ENCODE assay signal across 17 cellular contexts in the genomic region with DNA sequence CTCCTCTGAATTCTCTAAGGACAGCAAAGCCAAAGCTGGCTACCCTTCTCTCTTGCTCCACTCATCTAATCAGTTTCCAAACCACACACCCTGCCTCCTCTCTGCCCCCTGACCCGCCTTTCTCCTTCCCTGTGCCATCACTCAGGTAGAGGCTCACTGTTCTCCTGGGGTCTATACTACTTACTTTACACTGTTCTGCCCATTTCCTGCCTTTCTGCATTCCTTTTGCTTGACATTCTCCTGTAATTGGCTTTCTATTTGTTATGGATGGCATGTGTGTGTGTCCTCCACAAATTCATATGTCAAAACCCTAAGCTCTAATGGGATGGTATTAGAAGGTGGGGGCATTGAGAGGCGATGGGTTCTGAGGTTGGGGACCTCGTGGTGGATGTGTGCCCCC.
"Had no signal": no experiment of that assay in that cellular context is flagged by ENCODE, and none has a peak within 500 bp of the region (broad histone marks: within the 10 kb centered on the region; RNA-seq: fewer than 3 reads in every experiment).

No MANE protein-coding gene starts in this region.

- H3K27me3 ChIP-seq: thyroid gland, vagina had no signal

- H3K9me3 Mint-ChIP-seq: effector memory CD8-positive, alpha-beta T cell; stimulated activated effector memory CD8-positive, alpha-beta T cell treated with anti-CD3 and anti-CD28 coated beads, Interleukin-12 subunit alpha, Interleukin-12 subunit beta, amount 100 ng/mL, for 72 hours had no signal

- H3K4me1 ChIP-seq: thyroid gland had no signal

- ATAC-seq: effector memory CD8-positive, alpha-beta T cell; stimulated activated effector memory CD8-positive, alpha-beta T cell treated with anti-CD3 and anti-CD28 coated beads, Interleukin-12 subunit alpha, Interleukin-12 subunit beta, amount 100 ng/mL, for 72 hours; WTC11 had no signal

- DNase-seq: activated CD4-positive, alpha-beta T cell treated with anti-CD3 and anti-CD28 coated beads for 4 hours; activated CD8-positive, alpha-beta memory T cell treated with anti-CD3 and anti-CD28 coated beads for 24 hours; activated naive CD4-positive, alpha-beta T cell treated with Interleukin-2 at 50 U/mL for 16 hours; aorta; dermis blood vessel endothelial cell; effector memory CD8-positive, alpha-beta T cell; foreskin melanocyte; head of caudate nucleus; left colon; naive B cell; stimulated activated CD4-positive, alpha-beta T cell treated with anti-CD3 and anti-CD28 coated beads, Interleukin-12 subunit alpha, Interleukin-12 subunit beta, amount 100 ng/mL, for 4 hours; T-helper 2 cell; thyroid gland had no signal

- H3K27ac Mint-ChIP-seq: stimulated activated effector memory CD8-positive, alpha-beta T cell treated with anti-CD3 and anti-CD28 coated beads, Interleukin-12 subunit alpha, Interleukin-12 subunit beta, amount 100 ng/mL, for 72 hours; WTC11 had no signal

- H3K4me3 ChIP-seq: lung, thyroid gland, vagina had no signal

- H3K27me3 Mint-ChIP-seq: effector memory CD8-positive, alpha-beta T cell had no signal

- H3K36me3 Mint-ChIP-seq: naive B cell; stimulated activated effector memory CD8-positive, alpha-beta T cell treated with anti-CD3 and anti-CD28 coated beads, Interleukin-12 subunit alpha, Interleukin-12 subunit beta, amount 100 ng/mL, for 72 hours had no signal

- H3K27ac ChIP-seq: thyroid gland, vagina had no signal

- H3K4me3 Mint-ChIP-seq: effector memory CD8-positive, alpha-beta T cell; naive B cell; stimulated activated effector memory CD8-positive, alpha-beta T cell treated with anti-CD3 and anti-CD28 coated beads, Interleukin-12 subunit alpha, Interleukin-12 subunit beta, amount 100 ng/mL, for 72 hours; WTC11 had no signal

- H3K36me3 ChIP-seq: thyroid gland, vagina had no signal

- H3K9me3 ChIP-seq: thyroid gland, vagina had no signal
